ENCODE assay signal across 1 cellular context in genomic region chr16:643050-643368, GRCh38.
TF ChIP-seq lines count a peak whose summit lies in the region.

No MANE protein-coding gene starts in this region.

TF ChIP-seq in HepG2, 621 proteins besides CTCF, POLR2A, EP300 and RAD21:
- TF ChIP-seq ARID2 (CRISPR knock-in tag; IDR thresholded peaks at IDR 0.05; ENCODE audit: borderline replicate concordance) (no peak), PCBP1 (IDR thresholded peaks at IDR 0.05; ENCODE audit: borderline replicate concordance, low read depth, low read length) (0 out of 2 replicates have a peak, but pooled peaks have one; percentile 17), ZBTB4 (CRISPR knock-in tag; IDR thresholded peaks at IDR 0.05; ENCODE audit: borderline replicate concordance) (0 out of 2 replicates have a peak, but pooled peaks have one; percentile 46), AFF4 (CRISPR knock-in tag; IDR thresholded peaks at IDR 0.05) (no peak), MAX (IDR thresholded peaks at IDR 0.05) (0 out of 2 replicates have a peak, but pooled peaks have one; percentile 19), KMT2A (CRISPR knock-in tag; IDR thresholded peaks at IDR 0.05) (no peak), ZNF225 (CRISPR knock-in tag; IDR thresholded peaks at IDR 0.05) (peak; percentile 50; the same call in 1 of the 2 replicates), ZNF124 (CRISPR knock-in tag; IDR thresholded peaks at IDR 0.05) (no peak)
TF ChIP-seq in HepG2: peak in this region for 4.
